8 cellular contexts compared by ENCODE assay signal in the genomic region with DNA sequence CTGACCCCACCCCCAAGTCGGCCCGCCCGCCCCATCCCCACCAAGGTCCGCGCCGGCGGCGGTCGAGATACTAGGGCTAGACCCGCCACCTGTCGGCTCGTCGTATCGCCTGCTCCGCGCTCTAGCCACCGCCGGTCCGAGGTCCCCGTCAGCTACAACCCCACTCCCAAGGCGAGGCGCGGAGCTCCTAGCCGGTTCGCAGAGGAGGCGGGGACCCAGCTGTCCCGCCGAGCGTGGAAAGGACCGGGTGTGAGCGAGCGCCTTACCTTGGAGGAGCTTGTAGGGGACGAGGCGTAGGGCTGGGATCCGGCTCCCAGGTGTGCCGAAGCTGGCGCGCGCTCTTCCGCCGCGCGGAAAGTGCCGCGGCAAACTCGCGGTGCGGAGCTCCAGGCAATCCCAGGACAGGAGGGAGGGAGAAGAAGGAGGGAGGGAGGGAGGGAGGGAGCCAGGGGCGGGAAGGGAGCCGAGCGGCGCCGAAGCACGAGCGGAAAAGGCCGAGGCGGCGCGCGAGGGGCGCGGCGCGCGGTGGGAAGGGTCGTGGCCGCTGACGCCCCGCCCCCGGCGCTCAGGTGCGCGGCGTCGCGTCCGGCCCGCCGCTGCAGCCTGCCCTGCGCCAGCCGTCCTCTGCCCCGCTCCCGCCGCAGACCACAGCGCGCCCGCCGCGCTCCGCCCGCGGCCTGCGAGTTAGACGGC. TPM values are rescaled to one million over a fixed set of nuclear protein-coding genes. Genes with fewer than 3 reads are reported as not detected.
A peak's percentile ranks its signal among the peaks of the same experiment; 100 is the strongest.
DNase-seq lines count a peak whose midpoint lies in the region; ATAC-seq and TF ChIP-seq lines count a peak whose summit lies in the region.

TSS of gene PAWR (minus strand) at position 359 of the 693 bp plus-strand sequence. CDS start 720 bp downstream, outside the sequence.

- POLR2A ChIA-PET in CD4-positive, alpha-beta memory T cell (lab: Charles Lee; ENCODE audit: partially characterized antibody): no interaction called here

- H3K27ac Mint-ChIP-seq in CD4-positive, alpha-beta memory T cell: peak within 1 kb of the TSS in 2 of 7 donors; percentile 5 to 52
- H3K27ac Mint-ChIP-seq in nephron: peak within 1 kb of the TSS; percentile 86 to 90 (median 89)

- H3K27me3 Mint-ChIP-seq in CD4-positive, alpha-beta memory T cell: peaks cover 29 to 36% of the 10 kb centered on the region in 2 donors
- peaks cover 24% of the 10 kb centered on the region for H3K27me3 Mint-ChIP-seq in nephron (ENCODE audit: low read depth)

- no peaks in the 10 kb centered on the region for H3K9me3 ChIP-seq in CD4-positive, alpha-beta memory T cell (ENCODE audit: control insufficient read depth in 1 of 2, low read length in 2 of 2)

- no peaks in the 10 kb centered on the region for H3K36me3 ChIP-seq in CD4-positive, alpha-beta memory T cell (ENCODE audit: insufficient read depth, low read length)

- peaks cover 11% of the 10 kb centered on the region for H3K4me1 ChIP-seq in CD4-positive, alpha-beta memory T cell (ENCODE audit: insufficient read depth, low read length)

- TF ChIP-seq CTCF in fibroblast of the aortic adventitia (IDR thresholded peaks at IDR 0.05; ENCODE audit: insufficient read depth, low read length) (peak; percentile 11), nephron (IDR thresholded peaks at IDR 0.05; ENCODE audit: unreplicated experiment in 3 of 3) (peak in 2 of 3 experiments; percentile 16 to 45)

- H3K4me3 Mint-ChIP-seq in CD4-positive, alpha-beta memory T cell: peak within 1 kb of the TSS; percentile 70 to 91 (median 86)
- H3K4me3 Mint-ChIP-seq in nephron: peak within 1 kb of the TSS; percentile 92 to 93 (median 92)

- ATAC-seq in GM19023 (IDR thresholded peaks at IDR 0.05; ENCODE audit: unreplicated experiment) (peak; percentile 65), HG03108 (IDR thresholded peaks at IDR 0.05; ENCODE audit: unreplicated experiment) (peak; percentile 57)

- DNase-seq in CD4-positive, alpha-beta memory T cell: peak in 3 of 5 donors; percentile 5 to 18 (median 15)
- DNase-seq in NCI-H2196 treated with DMSO at 0.1 percent for 48 hours (lab: John Stamatoyannopoulos, UW; ENCODE audit: unreplicated experiment): peak; percentile 76
- DNase-seq in activated CD8-positive, alpha-beta memory T cell treated with anti-CD3 and anti-CD28 coated beads, Interleukin-2, amount 50 U/mL, for 48 hours: peak; percentile 71
- DNase-seq in fibroblast of the aortic adventitia (ENCODE audit: low read depth): peak; percentile 63
- DNase-seq in stimulated activated naive CD4-positive, alpha-beta T cell treated with Interleukin-2 at 50 U/mL for 16 hours (lab: John Stamatoyannopoulos, UW): no peak

- H3K27ac ChIP-seq in CD4-positive, alpha-beta memory T cell (ENCODE audit: low read depth, low read length): no peak within 1 kb of the TSS

- peaks cover 11% of the 10 kb centered on the region for H3K27me3 ChIP-seq in CD4-positive, alpha-beta memory T cell (ENCODE audit: insufficient read depth, low read length)

- H3K9me3 Mint-ChIP-seq in CD4-positive, alpha-beta memory T cell: peaks cover 0 to 5% (median under 1%) of the 10 kb centered on the region in 8 donors
- H3K9me3 Mint-ChIP-seq in nephron: no peaks in the 10 kb centered on the region

- H3K4me3 ChIP-seq in CD4-positive, alpha-beta memory T cell (ENCODE audit: low read length in 2 of 2): peak within 1 kb of the TSS in 1 of 2 donors; percentile 30
- H3K4me3 ChIP-seq in fibroblast of the aortic adventitia (ENCODE audit: low read depth, low read length): peak within 1 kb of the TSS; percentile 93

- H3K36me3 Mint-ChIP-seq in CD4-positive, alpha-beta memory T cell: no peaks in the 10 kb centered on the region
- H3K36me3 Mint-ChIP-seq in nephron (ENCODE audit: low read depth): no peaks in the 10 kb centered on the region

- peaks cover 11 to 20% (median 14%) of the 10 kb centered on the region in 4 donors for H3K4me1 Mint-ChIP-seq in CD4-positive, alpha-beta memory T cell
- H3K4me1 Mint-ChIP-seq in nephron: peaks cover 36% of the 10 kb centered on the region

- intact Hi-C loops in CD4-positive, alpha-beta memory T cell (cut with micrococcal nuclease): no loop called here

- CTCF ChIA-PET in CD4-positive, alpha-beta memory T cell (lab: Charles Lee; ENCODE audit: partially characterized antibody): no interaction called here

RNA-seq across cellular contexts. Expression of gene PAWR, which starts in this region (rescaled TPM):
- total RNA-seq in CD4-positive, alpha-beta memory T cell: 1 to 10 TPM; 2.8 to 4.7 TPM
- 1 to 10 TPM in 1 of 2 donors, under 1 TPM in 1; 0.87 to 1.5 TPM for polyA plus RNA-seq in CD4-positive, alpha-beta memory T cell
- total RNA-seq in fibroblast of the aortic adventitia (ENCODE audit: low replicate concordance): 15.0 and 57.6 TPM in 2 replicates
